ENCODE assay signal across 10 cellular contexts in genomic region chr2:181992776-181993175, GRCh38. TPM values are rescaled to one million over a fixed set of nuclear protein-coding genes. Genes with fewer than 3 reads are reported as not detected.
DNase-seq lines count a peak whose midpoint lies in the region; ATAC-seq and TF ChIP-seq lines count a peak whose summit lies in the region.
"Had no signal": no experiment of that assay in that cellular context is flagged by ENCODE, and none has a peak within 500 bp of the region (broad histone marks: within the 10 kb centered on the region; RNA-seq: fewer than 3 reads in every experiment).

No MANE protein-coding gene starts in this region.

- H3K36me3 ChIP-seq in GM06990 (ENCODE audit: control insufficient read depth, insufficient read depth, low read length) (no peaks in the 10 kb centered on the region), mesendoderm (ENCODE audit: control insufficient read depth, insufficient read depth, low read length) (no peaks in the 10 kb centered on the region)

- no peak overlapping the region for H3K18ac ChIP-seq in mesendoderm (ENCODE audit: low read length)

- TF ChIP-seq CTCF in GM06990 (IDR thresholded peaks at IDR 0.05; ENCODE audit: insufficient read depth, low read length, poor library complexity, severe bottlenecking): no peak

- H2AK5ac ChIP-seq in mesendoderm (ENCODE audit: low read length): no peak overlapping the region

- H3K4me1 ChIP-seq in mesendoderm (ENCODE audit: control insufficient read depth, low read depth, low read length): no peaks in the 10 kb centered on the region

- no peak overlapping the region for H2BK5ac ChIP-seq in mesendoderm (ENCODE audit: low read length)

- no peak overlapping the region for H2BK15ac ChIP-seq in mesendoderm (replicated peaks; ENCODE audit: low read depth)

- ATAC-seq in GM19328 (IDR thresholded peaks at IDR 0.05; ENCODE audit: unreplicated experiment) (peak; percentile 49), HG02642 (IDR thresholded peaks at IDR 0.05; ENCODE audit: poor library complexity, unreplicated experiment) (peak; percentile 77), HG03439 (IDR thresholded peaks at IDR 0.05; ENCODE audit: unreplicated experiment) (peak; percentile 83)

- H3K4me3 ChIP-seq in GM06990 (replicated peaks; ENCODE audit: low read depth, low read length) (no peak overlapping the region), mesendoderm (ENCODE audit: low read length) (no peak overlapping the region)

- no peaks in the 10 kb centered on the region; the same call in 1 of the 2 replicates for H3K27me3 ChIP-seq in GM06990 (replicated peaks; ENCODE audit: control insufficient read depth, insufficient read depth, low read length)
- H3K27me3 ChIP-seq in mesendoderm (ENCODE audit: insufficient read depth, low read length, poor library complexity): no peaks in the 10 kb centered on the region

- no peak overlapping the region for H3K56ac ChIP-seq in mesendoderm (ENCODE audit: low read length)

- H3K79me1 ChIP-seq in mesendoderm (ENCODE audit: low read length): no peaks in the 10 kb centered on the region

- DNase-seq in GM06990 (ENCODE audit: extremely low read depth, insufficient read length) (peak; percentile 29), T-helper 9 cell (no peak), mesendoderm (no peak)
- no peak for DNase-seq in activated CD4-positive, alpha-beta T cell treated with anti-CD3 and anti-CD28 coated beads for 48 hours
- no peak for DNase-seq in stimulated activated CD4-positive, alpha-beta T cell treated with anti-CD3 and anti-CD28 coated beads, Interleukin-2, amount 100 ng/mL, for 48 hours
- DNase-seq: ACHN, small intestine had no signal

- no peak overlapping the region for H3K23ac ChIP-seq in mesendoderm (ENCODE audit: low read length)

- no peak overlapping the region for H3K27ac ChIP-seq in mesendoderm (ENCODE audit: low read depth, low read length)

- H3K9ac ChIP-seq in mesendoderm (ENCODE audit: low read length): no peak overlapping the region

- H3K79me2 ChIP-seq in mesendoderm (ENCODE audit: control insufficient read depth, insufficient read depth, low read length): no peaks in the 10 kb centered on the region

- no peak overlapping the region for H4K5ac ChIP-seq in mesendoderm (ENCODE audit: low read length)

- H3K4ac ChIP-seq in mesendoderm (ENCODE audit: low read depth, low read length): no peak overlapping the region

- H2BK120ac ChIP-seq in mesendoderm (ENCODE audit: low read depth, low read length): no peak overlapping the region

- WGBS in mesendoderm (ENCODE audit: extremely low coverage, insufficient coverage, low lambda C conversion rate): no CpG with 5 or more reads among the region's 3 CpGs

- no peak overlapping the region for H3K4me2 ChIP-seq in mesendoderm (ENCODE audit: low read length)

- no peak overlapping the region for H4K8ac ChIP-seq in mesendoderm (ENCODE audit: low read depth, low read length)

RNA-seq across cellular contexts. Expression of gene PPP1R1C, which starts 7.1 kb away (rescaled TPM):
- 3.0 TPM for polyA plus RNA-seq in mesendoderm (2013, experiment 1 of 2)
- 2.5 TPM for polyA plus RNA-seq in mesendoderm (2013, experiment 2 of 2)
